ENCODE assay signal across 26 cellular contexts in the genomic region with DNA sequence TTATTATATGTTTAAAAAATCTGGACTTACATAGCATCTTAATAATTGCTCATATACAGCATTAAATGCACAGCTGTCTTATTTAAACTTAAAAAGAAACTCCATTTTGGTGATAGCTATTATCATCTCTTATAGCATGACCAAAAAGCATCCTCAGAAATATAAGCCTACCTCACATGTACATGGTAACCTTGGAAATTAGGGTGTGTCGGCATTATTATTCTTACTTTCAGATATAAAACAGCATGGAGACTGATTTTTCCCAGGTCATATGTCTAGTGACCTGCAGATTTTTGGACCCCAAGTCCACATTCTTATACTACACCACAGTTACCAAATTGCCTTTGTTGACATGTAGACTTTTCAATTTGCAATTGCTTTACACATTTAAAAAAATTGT.
"Had no signal": no experiment of that assay in that cellular context is flagged by ENCODE, and none has a peak within 500 bp of the region (broad histone marks: within the 10 kb centered on the region; RNA-seq: fewer than 3 reads in every experiment).

No MANE protein-coding gene starts in this region.

- H3K4me1 ChIP-seq: gastrocnemius medialis had no signal

- H3K27me3 ChIP-seq: colonic mucosa, esophagus squamous epithelium, gastrocnemius medialis, heart right ventricle, left lung had no signal

- DNase-seq: colonic mucosa; cortex of kidney; effector CD8-positive, alpha-beta T cell; effector memory CD8-positive, alpha-beta T cell; endodermal cell; erythroblast; esophagus squamous epithelium; foreskin fibroblast; foreskin melanocyte; gastrocnemius medialis; glutamatergic neuron; head of caudate nucleus; heart right ventricle; hippocampal formation; left cardiac atrium; left lung; left ventricle myocardium superior; lower lobe of right lung; mesenchymal stem cell; mucosa of descending colon; naive B cell had no signal

- FAIRE-seq: endometrium, islet of Langerhans, keratinocyte had no signal

- H3K27ac ChIP-seq: colonic mucosa, epithelial cell of prostate, esophagus squamous epithelium, gastrocnemius medialis, left lung, lower lobe of right lung had no signal

- H3K36me3 ChIP-seq: colonic mucosa, esophagus squamous epithelium, gastrocnemius medialis, heart right ventricle, left lung, lower lobe of right lung had no signal

- H3K4me3 ChIP-seq: colonic mucosa, esophagus squamous epithelium, gastrocnemius medialis, heart right ventricle, left lung, lower lobe of right lung, mucosa of descending colon had no signal

- ATAC-seq: effector memory CD8-positive, alpha-beta T cell; esophagus mucosa; gastrocnemius medialis; heart right ventricle; left cardiac atrium; left lung; left ventricle myocardium superior; lower lobe of right lung; mucosa of descending colon had no signal

- H3K9me3 ChIP-seq: colonic mucosa, esophagus squamous epithelium, gastrocnemius medialis, left lung, lower lobe of right lung, mucosa of descending colon had no signal
